Comparison of ENCODE assay signal across 10 cellular contexts in the genomic region with DNA sequence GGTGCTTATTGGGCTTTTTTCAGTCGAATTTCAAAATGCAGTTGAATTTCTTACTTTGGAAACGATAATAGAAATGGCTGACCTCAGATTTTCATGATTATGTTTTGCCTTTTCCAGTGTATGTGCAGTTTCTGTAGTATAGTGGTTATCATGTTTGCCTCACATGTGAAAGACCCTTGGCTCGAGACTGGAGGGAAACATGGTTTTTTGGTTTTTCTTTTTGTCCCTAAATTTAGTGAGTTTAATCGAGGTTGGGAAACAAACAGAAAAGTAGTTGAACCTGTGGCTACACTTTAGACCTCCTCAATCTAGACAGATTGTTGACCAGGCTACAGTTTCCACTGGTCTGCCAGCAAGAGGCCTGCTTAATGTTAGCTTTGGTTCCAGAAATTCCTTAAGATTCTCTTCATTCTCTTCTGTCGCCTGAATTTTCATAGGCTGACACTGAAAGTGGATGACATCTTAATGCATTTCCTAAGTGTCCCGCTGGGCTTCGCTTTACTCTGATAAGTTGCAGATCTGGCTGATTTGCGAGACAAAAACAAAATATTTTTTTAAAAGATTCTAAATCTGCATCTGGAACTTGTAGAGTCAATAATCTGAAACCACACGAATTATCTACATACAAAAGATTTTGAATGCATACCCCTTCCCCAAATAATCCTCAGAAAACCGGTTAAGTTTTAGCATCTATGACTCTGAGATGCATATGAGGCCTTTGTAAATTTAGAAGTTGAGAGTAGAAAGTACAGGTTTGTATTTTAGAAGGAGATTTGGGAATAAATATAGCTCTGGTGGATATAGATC. TPM values are rescaled to one million over a fixed set of nuclear protein-coding genes. Genes with fewer than 3 reads are reported as not detected.
A peak's percentile ranks its signal among the peaks of the same experiment; 100 is the strongest.
DNase-seq lines count a peak whose midpoint lies in the region; ATAC-seq and TF ChIP-seq lines count a peak whose summit lies in the region.
"Not testable (repeated sequence)": the region's sequence is repeated elsewhere in the genome, so short reads cannot be mapped to it uniquely, and the experiment has no call there.
"Had no signal": no experiment of that assay in that cellular context is flagged by ENCODE, and none has a peak within 500 bp of the region (broad histone marks: within the 10 kb centered on the region; RNA-seq: fewer than 3 reads in every experiment).

No MANE protein-coding gene starts in this region.

- not testable (repeated sequence) for TF ChIP-seq EP300 in SK-N-SH (IDR thresholded peaks at IDR 0.05; ENCODE audit: borderline replicate concordance in 1 of 2, low read depth in 1 of 2, low read length in 1 of 2)

- H3K4me3 ChIP-seq in GM12865 (ENCODE audit: low read depth, low read length); SK-N-SH (ENCODE audit: low read depth in 2 of 2, low read length in 1 of 2); coronary artery; aorta (ENCODE audit: low read length in 2 of 2): not testable (repeated sequence)

- H3K36me3 ChIP-seq in SK-N-SH (replicated peaks in 1 of 2; ENCODE audit: control insufficient read depth in 1 of 2, insufficient read depth in 2 of 2, low read length in 1 of 2); aorta (ENCODE audit: control insufficient read depth in 1 of 2, insufficient read depth in 2 of 2, low read length in 1 of 2): not testable (repeated sequence)

- not testable (repeated sequence) for H3K4me1 ChIP-seq in SK-N-SH (ENCODE audit: control insufficient read depth in 1 of 2, insufficient read depth in 2 of 2, low read depth in 1 of 2, low read length in 1 of 2); aorta (ENCODE audit: control insufficient read depth in 1 of 2, insufficient read depth in 2 of 2, low read length in 2 of 2)

- not testable (repeated sequence) for H2AFZ ChIP-seq in SK-N-SH (ENCODE audit: low read depth)

- CTCF ChIA-PET in SK-N-SH (lab: Yijun Ruan, JAX) = interaction anchor here (1.7 kb wide), 1 partner anchor 18 kb away, joined by 5 read pairs; no protein-coding TSS in a partner anchor

- 54% methylated on average over 10 of the region's 10 CpGs for WGBS in SK-N-SH (ENCODE audit: low lambda C conversion rate)
- 19 to 30% methylated on average over 10 of the region's 10 CpGs for WGBS in aorta, 2 donors

- not testable (repeated sequence) for H3K4me1 Mint-ChIP-seq in HFFc6 (ENCODE audit: low read depth); stimulated activated effector memory CD8-positive, alpha-beta T cell treated with anti-CD3 and anti-CD28 coated beads, Interleukin-12 subunit alpha, Interleukin-12 subunit beta, amount 100 ng/mL, for 72 hours

- H3K27ac ChIP-seq in SK-N-SH (ENCODE audit: low read depth in 2 of 2, low read length in 1 of 2); coronary artery: not testable (repeated sequence)
- peak overlapping the region in 1 of 2 donors; percentile 49 for H3K27ac ChIP-seq in aorta (ENCODE audit: low read depth in 1 of 2, low read length in 2 of 2)

- H3K36me3 Mint-ChIP-seq in HFFc6 (ENCODE audit: low read depth); stimulated activated effector memory CD8-positive, alpha-beta T cell treated with anti-CD3 and anti-CD28 coated beads, Interleukin-12 subunit alpha, Interleukin-12 subunit beta, amount 100 ng/mL, for 72 hours: not testable (repeated sequence)

- H3K27me3 Mint-ChIP-seq in HFFc6 (ENCODE audit: insufficient read depth) = not testable (repeated sequence)

- not testable (repeated sequence) for H3K9me3 Mint-ChIP-seq in HFFc6; stimulated activated effector memory CD8-positive, alpha-beta T cell treated with anti-CD3 and anti-CD28 coated beads, Interleukin-12 subunit alpha, Interleukin-12 subunit beta, amount 100 ng/mL, for 72 hours

- not testable (repeated sequence) for H3K9ac ChIP-seq in SK-N-SH

- not testable (repeated sequence) for H3K4me2 ChIP-seq in SK-N-SH

- DNase-seq in GM12865 (ENCODE audit: low read depth) = peak; percentile 1
- peak; percentile 15 for DNase-seq in HFFc6
- DNase-seq in SK-N-SH = peak; percentile 22
- DNase-seq in coronary artery (ENCODE audit: low spot score) = peak; percentile 43
- not testable (repeated sequence) for DNase-seq in Right ventricle myocardium inferior (ENCODE audit: missing footprints)
- DNase-seq in mucosa of gallbladder (ENCODE audit: low spot score) = peak; percentile 39
- peak; percentile 1 to 46 for DNase-seq in stimulated activated effector memory CD8-positive, alpha-beta T cell treated with anti-CD3 and anti-CD28 coated beads, Interleukin-12 subunit alpha, Interleukin-12 subunit beta, amount 100 ng/mL, for 72 hours (ENCODE audit: low spot score in 2 of 2)
- peak in 1 of 2 donors; percentile 47 for DNase-seq in aorta

- H3K9me3 ChIP-seq in SK-N-SH; aorta (ENCODE audit: control insufficient read depth, low read length): not testable (repeated sequence)

- POLR2A ChIA-PET in SK-N-SH (lab: Yijun Ruan, JAX) = not testable (repeated sequence)

- not testable (repeated sequence) for H3K79me2 ChIP-seq in SK-N-SH (ENCODE audit: insufficient read depth)

- not testable (repeated sequence) for H3F3A ChIP-seq in SK-N-SH (replicated peaks; ENCODE audit: insufficient read depth)

- TF ChIP-seq RAD21 in SK-N-SH (IDR thresholded peaks at IDR 0.05; ENCODE audit: low read length) = not testable (repeated sequence)

- H3K27ac Mint-ChIP-seq in HFFc6; stimulated activated effector memory CD8-positive, alpha-beta T cell treated with anti-CD3 and anti-CD28 coated beads, Interleukin-12 subunit alpha, Interleukin-12 subunit beta, amount 100 ng/mL, for 72 hours: not testable (repeated sequence)

- not testable (repeated sequence) for H3K9me2 ChIP-seq in SK-N-SH

- not testable (repeated sequence) for H4K20me1 ChIP-seq in SK-N-SH (ENCODE audit: insufficient read depth)

- peaks cover 14% of the 10 kb centered on the region for H3K27me3 ChIP-seq in SK-N-SH (ENCODE audit: insufficient read depth)
- not testable (repeated sequence) for H3K27me3 ChIP-seq in aorta (ENCODE audit: control insufficient read depth in 1 of 2, insufficient read depth in 2 of 2, low read length in 1 of 2)

- intact Hi-C loops in Right ventricle myocardium inferior (cut with DNase I); aorta (cut with DNase I): not testable (repeated sequence)

- not testable (repeated sequence) for TF ChIP-seq CTCF in GM12865 (IDR thresholded peaks at IDR 0.05; ENCODE audit: insufficient read depth, low read depth, low read length, missing control alignments); SK-N-SH (IDR thresholded peaks at IDR 0.05); coronary artery (IDR thresholded peaks at IDR 0.05)
- peak; percentile 24; the same call in 1 of the 2 replicates for TF ChIP-seq CTCF in HFFc6 (IDR thresholded peaks at IDR 0.05)

- not testable (repeated sequence) for H3K4me3 Mint-ChIP-seq in HFFc6; stimulated activated effector memory CD8-positive, alpha-beta T cell treated with anti-CD3 and anti-CD28 coated beads, Interleukin-12 subunit alpha, Interleukin-12 subunit beta, amount 100 ng/mL, for 72 hours

- ATAC-seq in Right ventricle myocardium inferior (peak; percentile 21), aorta (ENCODE audit: low FRiP score) (peak; percentile 47)
- ATAC-seq in stimulated activated effector memory CD8-positive, alpha-beta T cell treated with anti-CD3 and anti-CD28 coated beads, Interleukin-12 subunit alpha, Interleukin-12 subunit beta, amount 100 ng/mL, for 72 hours = not testable (repeated sequence)

RNA-seq across cellular contexts. Expression of a gene that starts 14.7 kb away (rescaled TPM):
- total RNA-seq in HFFc6 (2021; fragmentation: NEBNext Ultra II Directional; extraction: Animal tissue kit (Norgen Biotek cat#: 25700)) = 1,000 to 10,000 TPM; 1,191 to 2,394 (median 1,819) TPM
- polyA plus RNA-seq in SK-N-SH (2012; rRNA removed) (not detected in 2 replicates), aorta (not detected)
- polyA plus RNA-seq in SK-N-SH (2012; cell fraction: cytosol; rRNA removed) = not detected in 2 replicates
- not detected in 2 replicates for polyA plus RNA-seq in SK-N-SH (2012; cell fraction: nucleus; rRNA removed)
- total RNA-seq in Right ventricle myocardium inferior (4,572 TPM), mucosa of gallbladder (1,358 TPM), aorta (1,000 to 10,000 TPM; 7,231 to 8,154 TPM)
- total RNA-seq: G401 had no signal
- polyA plus RNA-seq: CD14-positive monocyte had no signal

RNA-seq across cellular contexts. Expression of a gene that starts 58.9 kb away (rescaled TPM):
- 1,000 to 10,000 TPM; 1,191 to 2,394 (median 1,819) TPM for total RNA-seq in HFFc6 (2021; fragmentation: NEBNext Ultra II Directional; extraction: Animal tissue kit (Norgen Biotek cat#: 25700))
- polyA plus RNA-seq in SK-N-SH (2012; rRNA removed) (not detected in 2 replicates), aorta (not detected)
- polyA plus RNA-seq in SK-N-SH (2012; cell fraction: cytosol; rRNA removed) = not detected in 2 replicates
- polyA plus RNA-seq in SK-N-SH (2012; cell fraction: nucleus; rRNA removed) = not detected in 2 replicates
- total RNA-seq in Right ventricle myocardium inferior (4,572 TPM), mucosa of gallbladder (1,358 TPM), aorta (1,000 to 10,000 TPM; 7,231 to 8,154 TPM)
- total RNA-seq: G401 had no signal
- polyA plus RNA-seq: CD14-positive monocyte had no signal
